13 cellular contexts compared by ENCODE assay signal in genomic region chr15:51724673-51725072, GRCh38. TPM values are rescaled to one million over a fixed set of nuclear protein-coding genes. Genes with fewer than 3 reads are reported as not detected.
DNase-seq lines count a peak whose midpoint lies in the region; ATAC-seq and TF ChIP-seq lines count a peak whose summit lies in the region.
"Had no signal": no experiment of that assay in that cellular context is flagged by ENCODE, and none has a peak within 500 bp of the region (broad histone marks: within the 10 kb centered on the region; RNA-seq: fewer than 3 reads in every experiment).

No MANE protein-coding gene starts in this region.

- H3K27ac ChIP-seq in left ventricle myocardium inferior (replicated peaks) (peak overlapping the region; percentile 4), transverse colon (peak overlapping the region in 3 of 4 donors; percentile 10 to 69 (median 15))
- H3K27ac ChIP-seq: GM23248, suprapubic skin had no signal

- H3K9me3 ChIP-seq in left ventricle myocardium inferior (replicated peaks) = no peaks in the 10 kb centered on the region
- H3K9me3 ChIP-seq in transverse colon = no peaks in the 10 kb centered on the region
- H3K9me3 ChIP-seq: suprapubic skin had no signal

- TF ChIP-seq CTCF in left ventricle myocardium inferior (IDR thresholded peaks at IDR 0.05; ENCODE audit: borderline replicate concordance) (no peak), transverse colon (IDR thresholded peaks at IDR 0.05) (no peak)

- in situ Hi-C loops in transverse colon (cut with MboI; ENCODE audit: low pct_ligation_motif_present in 1 of 4, low pct_unique_long_range_greater_than_20kb in 1 of 4, low sequenced_read_pairs in 3 of 4) = no loop called here

- H3K27me3 ChIP-seq in left ventricle myocardium inferior (ENCODE audit: low read depth) (no peaks in the 10 kb centered on the region), transverse colon (no peaks in the 10 kb centered on the region)
- H3K27me3 ChIP-seq: suprapubic skin had no signal

- intact Hi-C loops in left ventricle myocardium inferior (cut with micrococcal nuclease) = no loop called here
- intact Hi-C loops in left cardiac atrium (cut with DNase I) = no loop called here
- intact Hi-C loops in transverse colon (cut with DNase I; ENCODE audit: low total_unique reads) = no loop called here

- no peak for TF ChIP-seq POLR2A in transverse colon (IDR thresholded peaks at IDR 0.05)

- no peak overlapping the region for H3K4me3 ChIP-seq in left ventricle myocardium inferior
- H3K4me3 ChIP-seq in transverse colon = no peak overlapping the region
- H3K4me3 ChIP-seq: GM23248, suprapubic skin had no signal

- DNase-seq in left ventricle myocardium inferior (no peak), left cardiac atrium (no peak), iPS-NIHi7 (ENCODE audit: extremely low spot score) (peak; percentile 31), transverse colon (no peak), 8988T (no peak), dedifferentiated amniotic fluid mesenchymal stem cell (ENCODE audit: extremely low spot score) (no peak)
- DNase-seq: aorta, GM23248, mammary epithelial cell, NCI-H2081, RPMI8226 had no signal

- WGBS in transverse colon (ENCODE audit: low coverage in 1 of 2), 2 donors = 0 to 55% methylated on average over 1 of the region's 1 CpG

- no peak for ATAC-seq in left cardiac atrium

- peaks cover 2% of the 10 kb centered on the region for H3K36me3 ChIP-seq in left ventricle myocardium inferior
- no peaks in the 10 kb centered on the region for H3K36me3 ChIP-seq in transverse colon
- H3K36me3 ChIP-seq: suprapubic skin had no signal

- no peak for TF ChIP-seq EP300 in transverse colon (IDR thresholded peaks at IDR 0.05; ENCODE audit: low read depth)

- H3K4me1 ChIP-seq in left ventricle myocardium inferior (peaks cover 52% of the 10 kb centered on the region), transverse colon (peaks cover 4 to 38% (median 16%) of the 10 kb centered on the region in 4 donors)

RNA-seq across cellular contexts. Expression of gene LYSMD2, which starts 12.8 kb away (rescaled TPM):
- total RNA-seq in left ventricle myocardium inferior = 4.2 TPM
- 1 to 10 TPM; 6.2 to 9.2 TPM for total RNA-seq in left cardiac atrium
- total RNA-seq in transverse colon = 1 to 10 TPM; 2.2 to 9.2 (median 4.4) TPM

RNA-seq across cellular contexts. Expression of gene TMOD2, which starts 26.7 kb away (rescaled TPM):
- total RNA-seq in left ventricle myocardium inferior = 5.1 TPM
- total RNA-seq in left cardiac atrium = 10 to 100 TPM in 1 of 2 donors, 1 to 10 TPM in 1; 6.0 to 16.7 TPM
- total RNA-seq in transverse colon = 1 to 10 TPM; 1.8 to 6.8 (median 5.3) TPM

RNA-seq across cellular contexts. Expression of gene SCG3, which starts 43.4 kb away (rescaled TPM):
- total RNA-seq in left ventricle myocardium inferior (not detected), left cardiac atrium (under 1 TPM in 1 of 2 donors, not detected in 1; 0.15 TPM), transverse colon (1 to 10 TPM in 1 of 4 donors, under 1 TPM in 2, not detected in 1; 0.55 to 3.6 (median 0.95) TPM)
- total RNA-seq: aorta, GM23248, mammary epithelial cell, osteocyte, suprapubic skin had no signal
